8 cellular contexts compared by ENCODE assay signal in genomic region chr2:142811644-142812043, GRCh38.
DNase-seq lines count a peak whose midpoint lies in the region; ATAC-seq, FAIRE-seq and TF ChIP-seq lines count a peak whose summit lies in the region.
"Not testable (repeated sequence)": the region's sequence is repeated elsewhere in the genome, so short reads cannot be mapped to it uniquely, and the experiment has no call there.

No MANE protein-coding gene starts in this region.

- not testable (repeated sequence) for H3K23ac ChIP-seq in trophoblast cell (ENCODE audit: low read length)

- H3K9me2 ChIP-seq in PC-9 (ENCODE audit: insufficient read depth), result not testable (repeated sequence)

- H3K9me3 Mint-ChIP-seq in endodermal cell (peaks cover 17% of the 10 kb centered on the region), nephron progenitor cell (peaks cover 30% of the 10 kb centered on the region)

- not testable (repeated sequence) for TF ChIP-seq POLR2A in A549 (IDR thresholded peaks at IDR 0.05; ENCODE audit: low read length); K562 (conservative IDR thresholded peaks at IDR 0.05)

- BruUV-seq in PC-9 (replicated peaks; lab: Mats Ljungman, UMichigan); K562 (replicated peaks; lab: Mats Ljungman, UMichigan): not testable (repeated sequence)

- not testable (repeated sequence) for H3K14ac ChIP-seq in trophoblast cell (ENCODE audit: low read length)

- not testable (repeated sequence) for TF ChIP-seq EP300 in A549 (IDR thresholded peaks at IDR 0.05); K562 (IDR thresholded peaks at IDR 0.05; ENCODE audit: low read length)

- peak overlapping the region; percentile 75 to 86 for H3K27ac ChIP-seq in A549
- H3K27ac ChIP-seq in PC-9; K562 (ENCODE audit: extremely low read depth, low read depth, low read length); endodermal cell (ENCODE audit: low read depth, low read length); trophoblast cell (ENCODE audit: low read depth, low read length): not testable (repeated sequence)

- H4K12ac ChIP-seq in trophoblast cell (ENCODE audit: low read depth, low read length), result not testable (repeated sequence)

- H3K79me1 ChIP-seq in trophoblast cell (ENCODE audit: low read length), result not testable (repeated sequence)

- not testable (repeated sequence) for H2BK120ac ChIP-seq in trophoblast cell (ENCODE audit: insufficient read depth, low read length, poor library complexity)

- peaks cover 11% of the 10 kb centered on the region; the same call in 2 of the 3 replicates for H3K4me1 ChIP-seq in A549
- not testable (repeated sequence) for H3K4me1 ChIP-seq in PC-9 (replicated peaks; ENCODE audit: insufficient read depth); K562 (replicated peaks in 1 of 2; ENCODE audit: control insufficient read depth in 2 of 2, insufficient read depth in 2 of 2, low read length in 2 of 2); endodermal cell (ENCODE audit: control insufficient read depth, insufficient read depth, low read length); trophoblast cell (ENCODE audit: control insufficient read depth in 1 of 2, insufficient read depth in 2 of 2, low read length in 2 of 2)

- H3K4ac ChIP-seq in trophoblast cell (ENCODE audit: low read depth, low read length), result not testable (repeated sequence)

- not testable (repeated sequence) for H3K4me1 Mint-ChIP-seq in endodermal cell
- peaks cover 17% of the 10 kb centered on the region for H3K4me1 Mint-ChIP-seq in nephron progenitor cell

- 6% methylated on average over 13 of the region's 13 CpGs for WGBS in A549 (ENCODE audit: missing lambda C conversion rate)
- 20% methylated on average over 1 of the region's 13 CpGs for WGBS in K562 (ENCODE audit: insufficient coverage, low coverage, missing lambda C conversion rate)
- 83 to 99% methylated on average over 7 to 12 of the region's 13 CpGs for WGBS in endodermal cell (ENCODE audit: insufficient coverage in 1 of 2, insufficient read length in 1 of 2), 2 experiments
- WGBS in trophoblast cell (ENCODE audit: extremely low coverage, insufficient coverage, insufficient read length), result no CpG with 5 or more reads among the region's 13 CpGs

- intact Hi-C loops in PC-9 (cut with micrococcal nuclease; ENCODE audit: unreplicated experiment), result loop anchor here (5.0 kb wide), 1 partner anchor 66 kb away; the partner anchor contains the start of gene KYNU
- intact Hi-C loops in K562 (cut with micrococcal nuclease), result not testable (repeated sequence)

- not testable (repeated sequence) for H3K9me1 ChIP-seq in K562 (ENCODE audit: control insufficient read depth, insufficient read depth, low read length)

- not testable (repeated sequence) for H4K91ac ChIP-seq in trophoblast cell (ENCODE audit: low read depth, low read length)

- H2BK12ac ChIP-seq in trophoblast cell (ENCODE audit: low read length), result not testable (repeated sequence)

- H3K36me3 Mint-ChIP-seq in endodermal cell (ENCODE audit: low read depth), result not testable (repeated sequence)
- H3K36me3 Mint-ChIP-seq in nephron progenitor cell (ENCODE audit: low read depth), result peaks cover 14% of the 10 kb centered on the region

- H4K20me1 ChIP-seq in PC-9 (ENCODE audit: insufficient read depth); K562 (replicated peaks; ENCODE audit: control insufficient read depth, insufficient read depth, low read length): not testable (repeated sequence)

- peak in 1 of 2 experiments; percentile 67 for DNase-seq in A549 (ENCODE audit: low read depth in 1 of 2, low spot score in 1 of 2)
- DNase-seq in ELF-1 (ENCODE audit: low read depth, low spot score), result peak; percentile 69
- peak; percentile 52 for DNase-seq in NCI-H460 (ENCODE audit: extremely low read depth, low read depth)
- DNase-seq in PC-9, result peak in 1 of 2 experiments; percentile 46
- DNase-seq in K562 (ENCODE audit: extremely low read depth in 1 of 4, low spot score in 3 of 4), result peak in 1 of 4 experiments; percentile 24
- DNase-seq in endodermal cell, result peak; percentile 44
- DNase-seq in nephron progenitor cell, result peak; percentile 2
- DNase-seq in trophoblast cell, result not testable (repeated sequence)

- H2AK5ac ChIP-seq in trophoblast cell (ENCODE audit: low read length), result not testable (repeated sequence)

- H3K4me2 ChIP-seq in A549 (peak overlapping the region; percentile 68), PC-9 (peak overlapping the region; percentile 55; the same call in 1 of the 2 replicates)
- not testable (repeated sequence) for H3K4me2 ChIP-seq in K562 (ENCODE audit: insufficient read depth, low read length); trophoblast cell (ENCODE audit: low read length)

- not testable (repeated sequence) for TF ChIP-seq RAD21 in A549 (conservative IDR thresholded peaks at IDR 0.05 in 1 of 2, IDR thresholded peaks at IDR 0.05 in 1 of 2); K562 (CRISPR knock-in tag; conservative IDR thresholded peaks at IDR 0.05 in 1 of 2, IDR thresholded peaks at IDR 0.05 in 1 of 2)

- H3F3A ChIP-seq in PC-9 (ENCODE audit: insufficient read depth, low read depth), result not testable (repeated sequence)

- not testable (repeated sequence) for H3K18ac ChIP-seq in trophoblast cell (ENCODE audit: low read length)

- not testable (repeated sequence) for ATAC-seq in A549, K562

- not testable (repeated sequence) for H3K36me3 ChIP-seq in PC-9 (ENCODE audit: low read depth); K562 (ENCODE audit: control insufficient read depth, insufficient read depth, low read length); endodermal cell (ENCODE audit: control insufficient read depth, insufficient read depth, low read length); trophoblast cell (ENCODE audit: control insufficient read depth in 1 of 2, insufficient read depth in 2 of 2, low read length in 2 of 2)

- not testable (repeated sequence) for H3K79me2 ChIP-seq in PC-9 (ENCODE audit: low read depth); K562 (ENCODE audit: control insufficient read depth, insufficient read depth, low read length); trophoblast cell (ENCODE audit: control insufficient read depth, insufficient read depth, low read length, poor library complexity)

- H3K27ac Mint-ChIP-seq in endodermal cell, nephron progenitor cell: not testable (repeated sequence)

- CTCF ChIA-PET in A549 (lab: Yijun Ruan, JAX), result interaction anchor here (0.6 kb wide), 1 partner anchor 41 kb away, joined by 3 read pairs; no protein-coding TSS in a partner anchor
- CTCF ChIA-PET in PC-9 (lab: Charles Lee); K562 (lab: Yijun Ruan, JAX; ENCODE audit: low intra/inter-chr PET ratio): not testable (repeated sequence)

- in situ Hi-C loops in K562 (cut with MboI), result not testable (repeated sequence)

- not testable (repeated sequence) for H2AFZ ChIP-seq in PC-9; K562 (ENCODE audit: low read depth, low read length); trophoblast cell (ENCODE audit: insufficient read depth, low read length, poor library complexity)

- H3K9me3 ChIP-seq in A549 (peaks cover 16% of the 10 kb centered on the region; the same call in 2 of the 3 replicates), PC-9 (ENCODE audit: insufficient read depth, low read depth) (peaks cover 24% of the 10 kb centered on the region)
- H3K9me3 ChIP-seq in K562 (replicated peaks; ENCODE audit: control insufficient read depth, insufficient read depth, low read depth, low read length); endodermal cell (ENCODE audit: control insufficient read depth, low read length); trophoblast cell (ENCODE audit: insufficient read depth, low read depth, low read length): not testable (repeated sequence)

- not testable (repeated sequence) for H2BK5ac ChIP-seq in trophoblast cell (ENCODE audit: low read depth, low read length, poor library complexity)

- peak overlapping the region; percentile 48 for H3K4me3 ChIP-seq in A549
- not testable (repeated sequence) for H3K4me3 ChIP-seq in PC-9; K562; endodermal cell (ENCODE audit: low read length); trophoblast cell (ENCODE audit: low read depth, low read length)

- not testable (repeated sequence) for H3K27me3 ChIP-seq in PC-9 (ENCODE audit: insufficient read depth, low read depth); K562 (ENCODE audit: control insufficient read depth in 2 of 2, insufficient read depth in 2 of 2, low read length in 2 of 2); endodermal cell (ENCODE audit: control insufficient read depth, insufficient read depth, low read length, poor library complexity, severe bottlenecking); trophoblast cell (ENCODE audit: insufficient read depth, low read length)

- H3K27me3 Mint-ChIP-seq in endodermal cell (ENCODE audit: insufficient read depth); nephron progenitor cell (ENCODE audit: low read depth, poor library complexity): not testable (repeated sequence)

- H3K4me3 Mint-ChIP-seq in endodermal cell, nephron progenitor cell: not testable (repeated sequence)

- POLR2A ChIA-PET in A549 (lab: Yijun Ruan, JAX); PC-9 (lab: Charles Lee; ENCODE audit: unreplicated experiment): not testable (repeated sequence)
- POLR2A ChIA-PET in K562 (lab: Yijun Ruan, JAX), result interaction anchor here (0.6 kb wide), 1 partner anchor 28 kb away, joined by 3 read pairs; no protein-coding TSS in a partner anchor

- peak overlapping the region; percentile 7 for H4K8ac ChIP-seq in trophoblast cell (ENCODE audit: low read depth, low read length)

- not testable (repeated sequence) for TF ChIP-seq CTCF in A549 (IDR thresholded peaks at IDR 0.05); PC-9 (conservative IDR thresholded peaks at IDR 0.05); K562 (IDR thresholded peaks at IDR 0.05 in 2 of 3, conservative IDR thresholded peaks at IDR 0.05 in 1 of 3; ENCODE audit: insufficient read depth in 2 of 3, low read depth in 1 of 3, low read length in 3 of 3); endodermal cell (conservative IDR thresholded peaks at IDR 0.05); nephron progenitor cell (IDR thresholded peaks at IDR 0.05)

- not testable (repeated sequence) for FAIRE-seq in A549 (lab: Jason Lieb, UNC)
- peak; percentile 94 for FAIRE-seq in K562 (lab: Jason Lieb, UNC)

- not testable (repeated sequence) for H3K9ac ChIP-seq in K562 (ENCODE audit: insufficient read depth in 1 of 2, low read depth in 2 of 2, low read length in 2 of 2); endodermal cell (ENCODE audit: extremely low read depth, low read length, poor library complexity, severe bottlenecking); trophoblast cell (ENCODE audit: low read length)
